In the genomic region with DNA sequence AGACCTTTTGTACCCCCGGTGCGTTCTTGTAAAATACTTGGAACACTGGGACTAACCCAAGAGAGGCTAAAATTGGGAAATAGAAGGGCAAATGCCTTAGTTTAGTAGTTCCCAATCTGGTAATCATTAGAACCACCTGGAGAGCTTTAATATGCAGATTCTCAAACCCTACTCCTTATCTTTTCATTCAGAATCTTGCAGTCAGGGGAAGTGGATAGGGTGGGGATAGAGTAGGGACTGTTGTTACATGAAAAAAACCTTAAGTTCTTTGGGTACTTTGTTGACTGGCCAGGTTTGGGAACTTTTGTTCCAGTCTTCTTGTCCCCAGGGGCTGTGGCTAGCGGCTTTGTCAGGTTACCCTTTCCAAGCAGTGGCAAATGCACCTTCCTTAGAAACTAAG, we compare ENCODE assay signal across 1 cellular context.
TF ChIP-seq lines count a peak whose summit lies in the region.

No MANE protein-coding gene starts in this region.

TF ChIP-seq in K562, 482 proteins besides CTCF, POLR2A, EP300 and RAD21 (continued from another document):
- TF ChIP-seq, protein P1, sequence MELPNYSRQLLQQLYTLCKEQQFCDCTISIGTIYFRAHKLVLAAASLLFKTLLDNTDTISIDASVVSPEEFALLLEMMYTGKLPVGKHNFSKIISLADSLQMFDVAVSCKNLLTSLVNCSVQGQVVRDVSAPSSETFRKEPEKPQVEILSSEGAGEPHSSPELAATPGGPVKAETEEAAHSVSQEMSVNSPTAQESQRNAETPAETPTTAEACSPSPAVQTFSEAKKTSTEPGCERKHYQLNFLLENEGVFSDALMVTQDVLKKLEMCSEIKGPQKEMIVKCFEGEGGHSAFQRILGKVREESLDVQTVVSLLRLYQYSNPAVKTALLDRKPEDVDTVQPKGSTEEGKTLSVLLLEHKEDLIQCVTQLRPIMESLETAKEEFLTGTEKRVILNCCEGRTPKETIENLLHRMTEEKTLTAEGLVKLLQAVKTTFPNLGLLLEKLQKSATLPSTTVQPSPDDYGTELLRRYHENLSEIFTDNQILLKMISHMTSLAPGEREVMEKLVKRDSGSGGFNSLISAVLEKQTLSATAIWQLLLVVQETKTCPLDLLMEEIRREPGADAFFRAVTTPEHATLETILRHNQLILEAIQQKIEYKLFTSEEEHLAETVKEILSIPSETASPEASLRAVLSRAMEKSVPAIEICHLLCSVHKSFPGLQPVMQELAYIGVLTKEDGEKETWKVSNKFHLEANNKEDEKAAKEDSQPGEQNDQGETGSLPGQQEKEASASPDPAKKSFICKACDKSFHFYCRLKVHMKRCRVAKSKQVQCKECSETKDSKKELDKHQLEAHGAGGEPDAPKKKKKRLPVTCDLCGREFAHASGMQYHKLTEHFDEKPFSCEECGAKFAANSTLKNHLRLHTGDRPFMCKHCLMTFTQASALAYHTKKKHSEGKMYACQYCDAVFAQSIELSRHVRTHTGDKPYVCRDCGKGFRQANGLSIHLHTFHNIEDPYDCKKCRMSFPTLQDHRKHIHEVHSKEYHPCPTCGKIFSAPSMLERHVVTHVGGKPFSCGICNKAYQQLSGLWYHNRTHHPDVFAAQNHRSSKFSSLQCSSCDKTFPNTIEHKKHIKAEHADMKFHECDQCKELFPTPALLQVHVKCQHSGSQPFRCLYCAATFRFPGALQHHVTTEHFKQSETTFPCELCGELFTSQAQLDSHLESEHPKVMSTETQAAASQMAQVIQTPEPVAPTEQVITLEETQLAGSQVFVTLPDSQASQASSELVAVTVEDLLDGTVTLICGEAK (IDR thresholded peaks at IDR 0.05) = no peak
- TF ChIP-seq, protein P1 (CRISPR knock-in tag; IDR thresholded peaks at IDR 0.05) = no peak
- no peak for TF ChIP-seq ZKSCAN8 (CRISPR knock-in tag; IDR thresholded peaks at IDR 0.05)
- TF ChIP-seq ZKSCAN1 (IDR thresholded peaks at IDR 0.05; ENCODE audit: low read depth, low read length) = no peak
- TF ChIP-seq, protein P2, sequence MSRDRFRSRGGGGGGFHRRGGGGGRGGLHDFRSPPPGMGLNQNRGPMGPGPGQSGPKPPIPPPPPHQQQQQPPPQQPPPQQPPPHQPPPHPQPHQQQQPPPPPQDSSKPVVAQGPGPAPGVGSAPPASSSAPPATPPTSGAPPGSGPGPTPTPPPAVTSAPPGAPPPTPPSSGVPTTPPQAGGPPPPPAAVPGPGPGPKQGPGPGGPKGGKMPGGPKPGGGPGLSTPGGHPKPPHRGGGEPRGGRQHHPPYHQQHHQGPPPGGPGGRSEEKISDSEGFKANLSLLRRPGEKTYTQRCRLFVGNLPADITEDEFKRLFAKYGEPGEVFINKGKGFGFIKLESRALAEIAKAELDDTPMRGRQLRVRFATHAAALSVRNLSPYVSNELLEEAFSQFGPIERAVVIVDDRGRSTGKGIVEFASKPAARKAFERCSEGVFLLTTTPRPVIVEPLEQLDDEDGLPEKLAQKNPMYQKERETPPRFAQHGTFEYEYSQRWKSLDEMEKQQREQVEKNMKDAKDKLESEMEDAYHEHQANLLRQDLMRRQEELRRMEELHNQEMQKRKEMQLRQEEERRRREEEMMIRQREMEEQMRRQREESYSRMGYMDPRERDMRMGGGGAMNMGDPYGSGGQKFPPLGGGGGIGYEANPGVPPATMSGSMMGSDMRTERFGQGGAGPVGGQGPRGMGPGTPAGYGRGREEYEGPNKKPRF (IDR thresholded peaks at IDR 0.05; ENCODE audit: low read depth, low read length) = no peak
- peak; percentile 45; the same call in 1 of the 2 replicates for TF ChIP-seq FOXM1 (IDR thresholded peaks at IDR 0.05; ENCODE audit: low read depth)
- no peak for TF ChIP-seq FOXM1 (CRISPR knock-in tag; IDR thresholded peaks at IDR 0.05; ENCODE audit: low read depth)
- no peak for TF ChIP-seq RB1 (IDR thresholded peaks at IDR 0.05; ENCODE audit: low read depth)
- no peak for TF ChIP-seq DDX20 (tag; IDR thresholded peaks at IDR 0.05; ENCODE audit: low read depth)
- TF ChIP-seq MYNN (IDR thresholded peaks at IDR 0.05) = no peak
- no peak for TF ChIP-seq MYNN (CRISPR knock-in tag; IDR thresholded peaks at IDR 0.05)
- TF ChIP-seq MTA1 (IDR thresholded peaks at IDR 0.05; ENCODE audit: borderline replicate concordance) = no peak
- TF ChIP-seq HDAC1 (IDR thresholded peaks at IDR 0.05) = 0 out of 4 replicates have a peak, but pooled peaks of 1 of the 2 experiments have one; percentile 38
- peak; percentile 36 for TF ChIP-seq ARID1B (IDR thresholded peaks at IDR 0.05)
- TF ChIP-seq TEAD4 (IDR thresholded peaks at IDR 0.05; ENCODE audit: low read length) = peak; percentile 83
- TF ChIP-seq TEAD4 (CRISPR knock-in tag; IDR thresholded peaks at IDR 0.05; ENCODE audit: borderline replicate concordance) = no peak
- TF ChIP-seq, protein P3, sequence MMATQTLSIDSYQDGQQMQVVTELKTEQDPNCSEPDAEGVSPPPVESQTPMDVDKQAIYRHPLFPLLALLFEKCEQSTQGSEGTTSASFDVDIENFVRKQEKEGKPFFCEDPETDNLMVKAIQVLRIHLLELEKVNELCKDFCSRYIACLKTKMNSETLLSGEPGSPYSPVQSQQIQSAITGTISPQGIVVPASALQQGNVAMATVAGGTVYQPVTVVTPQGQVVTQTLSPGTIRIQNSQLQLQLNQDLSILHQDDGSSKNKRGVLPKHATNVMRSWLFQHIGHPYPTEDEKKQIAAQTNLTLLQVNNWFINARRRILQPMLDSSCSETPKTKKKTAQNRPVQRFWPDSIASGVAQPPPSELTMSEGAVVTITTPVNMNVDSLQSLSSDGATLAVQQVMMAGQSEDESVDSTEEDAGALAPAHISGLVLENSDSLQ (IDR thresholded peaks at IDR 0.05) = no peak
- no peak for TF ChIP-seq MED1 (CRISPR knock-in tag; IDR thresholded peaks at IDR 0.05; ENCODE audit: borderline replicate concordance)
- TF ChIP-seq RFX1 (IDR thresholded peaks at IDR 0.05) = no peak
- peak; percentile 83 for TF ChIP-seq CBFA2T3 (IDR thresholded peaks at IDR 0.05)
- no peak for TF ChIP-seq FOXA3 (CRISPR knock-in tag; conservative IDR thresholded peaks at IDR 0.05 in 1 of 2, IDR thresholded peaks at IDR 0.05 in 1 of 2)
- TF ChIP-seq C11orf30 (IDR thresholded peaks at IDR 0.05; ENCODE audit: low read depth) = no peak
- no peak for TF ChIP-seq BRD9 (IDR thresholded peaks at IDR 0.05; ENCODE audit: low read depth, partially characterized antibody)
- no peak for TF ChIP-seq KDM4B (IDR thresholded peaks at IDR 0.05; ENCODE audit: borderline replicate concordance in 2 of 2, low read depth in 1 of 2)
- TF ChIP-seq ZNF57 (CRISPR knock-in tag; IDR thresholded peaks at IDR 0.05) = no peak
